1 cellular context compared by ENCODE assay signal in genomic region chr1:3795453-3796214, GRCh38.
TF ChIP-seq lines count a peak whose summit lies in the region.

No MANE protein-coding gene starts in this region.

TF ChIP-seq in GM12878, 131 proteins besides CTCF, POLR2A, EP300 and RAD21 (continued from another document):
- TF ChIP-seq IKZF2 (IDR thresholded peaks at IDR 0.05) (no peak), NR2C1 (IDR thresholded peaks at IDR 0.05) (no peak), SREBF2 (IDR thresholded peaks at IDR 0.05; ENCODE audit: low read length) (no peak), CBX3 (IDR thresholded peaks at IDR 0.05; ENCODE audit: borderline replicate concordance, low read depth) (no peak), SP1 (IDR thresholded peaks at IDR 0.05; ENCODE audit: low read depth, low read length) (no peak), MLLT1 (IDR thresholded peaks at IDR 0.05) (no peak), EED (IDR thresholded peaks at IDR 0.05; ENCODE audit: low read depth) (no peak), ZNF687 (IDR thresholded peaks at IDR 0.05) (no peak), TCF12 (IDR thresholded peaks at IDR 0.05; ENCODE audit: low read depth, low read length) (no peak), CREB1 (IDR thresholded peaks at IDR 0.05; ENCODE audit: low read depth) (no peak), BCL11A (IDR thresholded peaks at IDR 0.05; ENCODE audit: low read depth, low read length) (no peak), JUND (IDR thresholded peaks at IDR 0.05; ENCODE audit: low read depth, low read length) (no peak), IRF5 (IDR thresholded peaks at IDR 0.05; ENCODE audit: borderline replicate concordance) (no peak)
